ENCODE assay signal across 14 cellular contexts in the genomic region with DNA sequence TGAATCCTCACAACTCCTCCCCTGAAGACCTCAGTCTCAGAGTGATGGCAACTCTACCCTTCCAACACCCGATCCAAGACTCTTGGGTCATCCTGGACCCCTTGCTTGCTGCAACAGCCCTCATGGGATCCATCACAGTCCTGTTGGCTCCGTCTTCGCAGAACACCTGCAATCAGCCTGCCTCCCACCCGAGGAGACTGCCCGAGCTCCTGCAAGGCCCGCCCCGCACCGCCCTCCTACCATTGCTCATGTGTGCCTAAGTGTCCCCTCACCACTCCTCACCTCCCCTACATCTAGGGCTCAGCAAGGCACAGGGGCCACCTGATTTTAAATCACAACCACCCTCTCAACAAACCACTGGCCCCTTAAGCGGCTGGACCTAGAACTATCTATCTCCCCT. TPM values are rescaled to one million over a fixed set of nuclear protein-coding genes. Genes with fewer than 3 reads are reported as not detected.
DNase-seq lines count a peak whose midpoint lies in the region; ATAC-seq lines count a peak whose summit lies in the region.
"Had no signal": no experiment of that assay in that cellular context is flagged by ENCODE, and none has a peak within 500 bp of the region (broad histone marks: within the 10 kb centered on the region; RNA-seq: fewer than 3 reads in every experiment).

No MANE protein-coding gene starts in this region.

- POLR2A ChIA-PET in activated CD4-positive, alpha-beta memory T cell treated with anti-CD3 and anti-CD28 coated beads, Interleukin-2, amount 10 ng/mL, durations not matched to agents 7 days and 5 days (lab: Charles Lee) = interaction anchor here (1.2 to 1.5 kb wide), 4 partner anchors 11 to 56 kb away, joined by 3 to 5 read pairs (median 4); no protein-coding TSS in a partner anchor

- CTCF ChIA-PET in activated CD4-positive, alpha-beta memory T cell treated with anti-CD3 and anti-CD28 coated beads, Interleukin-2, amount 10 ng/mL, durations not matched to agents 7 days and 5 days (lab: Charles Lee) = interaction anchor here (0.7 to 6.8 kb wide), 3 partner anchors 31 to 57 kb away, joined by 3 to 60 read pairs (median 3); no protein-coding TSS in a partner anchor

- H3K4me3 ChIP-seq in effector memory CD4-positive, alpha-beta T cell (ENCODE audit: insufficient read depth, low read depth, low read length, poor library complexity, severe bottlenecking) = no peak overlapping the region

- H3K27ac Mint-ChIP-seq in activated T-cell treated with anti-CD3 and anti-CD28 coated beads, Interleukin-2, amount 50 U/mL, for 72 hours = peak overlapping the region; percentile 64
- H3K27ac Mint-ChIP-seq in activated CD4-positive, alpha-beta memory T cell treated with anti-CD3 and anti-CD28 coated beads, Interleukin-2, amount 10 ng/mL, durations not matched to agents 7 days and 5 days = peak overlapping the region; percentile 67
- H3K27ac Mint-ChIP-seq in stimulated activated naive CD8-positive, alpha-beta T cell treated with anti-CD3 and anti-CD28 coated beads, Interleukin-15, amount 100 ng/mL, for 72 hours = peak overlapping the region; percentile 59 to 64

- no peaks in the 10 kb centered on the region for H3K27me3 ChIP-seq in effector memory CD4-positive, alpha-beta T cell (replicated peaks; ENCODE audit: control insufficient read depth, insufficient read depth, low read length, poor library complexity, severe bottlenecking)

- H3K9me3 ChIP-seq in effector memory CD4-positive, alpha-beta T cell (ENCODE audit: control insufficient read depth, low read length) = no peaks in the 10 kb centered on the region

- H3K36me3 Mint-ChIP-seq in activated T-cell treated with anti-CD3 and anti-CD28 coated beads, Interleukin-2, amount 50 U/mL, for 72 hours (ENCODE audit: insufficient read depth in 2 of 2) = peaks cover 6 to 12% of the 10 kb centered on the region in 2 donors
- H3K36me3 Mint-ChIP-seq in activated CD4-positive, alpha-beta memory T cell treated with anti-CD3 and anti-CD28 coated beads, Interleukin-2, amount 10 ng/mL, durations not matched to agents 7 days and 5 days (ENCODE audit: low read depth) = peaks cover 77% of the 10 kb centered on the region

- no peaks in the 10 kb centered on the region for H3K36me3 ChIP-seq in effector memory CD4-positive, alpha-beta T cell (ENCODE audit: control insufficient read depth, insufficient read depth, low read length)

- peaks cover 58% of the 10 kb centered on the region for H3K4me1 ChIP-seq in effector memory CD4-positive, alpha-beta T cell (ENCODE audit: control insufficient read depth, insufficient read depth, low read length, poor library complexity, severe bottlenecking)

- peaks cover 96% of the 10 kb centered on the region for H3K4me1 Mint-ChIP-seq in activated T-cell treated with anti-CD3 and anti-CD28 coated beads, Interleukin-2, amount 50 U/mL, for 72 hours (ENCODE audit: low read depth)
- peaks cover 83% of the 10 kb centered on the region for H3K4me1 Mint-ChIP-seq in activated CD4-positive, alpha-beta memory T cell treated with anti-CD3 and anti-CD28 coated beads, Interleukin-2, amount 10 ng/mL, durations not matched to agents 7 days and 5 days
- H3K4me1 Mint-ChIP-seq in stimulated activated naive CD8-positive, alpha-beta T cell treated with anti-CD3 and anti-CD28 coated beads, Interleukin-15, amount 100 ng/mL, for 72 hours = peaks cover 90% of the 10 kb centered on the region

- H3K4me3 Mint-ChIP-seq in activated T-cell treated with anti-CD3 and anti-CD28 coated beads, Interleukin-2, amount 50 U/mL, for 72 hours = peak overlapping the region; percentile 91 to 99
- H3K4me3 Mint-ChIP-seq in activated CD4-positive, alpha-beta memory T cell treated with anti-CD3 and anti-CD28 coated beads, Interleukin-2, amount 10 ng/mL, durations not matched to agents 7 days and 5 days = peak overlapping the region; percentile 36
- H3K4me3 Mint-ChIP-seq in stimulated activated naive CD8-positive, alpha-beta T cell treated with anti-CD3 and anti-CD28 coated beads, Interleukin-15, amount 100 ng/mL, for 72 hours = peak overlapping the region; percentile 66 to 93

- peak overlapping the region; percentile 38 for H3K27ac ChIP-seq in effector memory CD4-positive, alpha-beta T cell (ENCODE audit: insufficient read depth, low read length, poor library complexity, severe bottlenecking)

- no peak for DNase-seq in activated T-cell treated with anti-CD3 and anti-CD28 coated beads, Interleukin-2, amount 50 U/mL, for 72 hours
- no peak for DNase-seq in activated T-cell treated with anti-CD3 and anti-CD28 coated beads, Interleukin-2, amount 50 U/mL, for 1 hour
- no peak for DNase-seq in activated CD4-positive, alpha-beta memory T cell treated with anti-CD3 and anti-CD28 coated beads, Interleukin-2, amount 10 ng/mL, durations not matched to agents 7 days and 5 days
- no peak for DNase-seq in effector memory CD4-positive, alpha-beta T cell
- DNase-seq in stimulated activated naive CD8-positive, alpha-beta T cell treated with anti-CD3 and anti-CD28 coated beads, Interleukin-15, amount 100 ng/mL, for 72 hours = no peak
- DNase-seq in NCI-H2171 treated with DMSO at 0.1 percent for 48 hours (lab: John Stamatoyannopoulos, UW) (no peak), AML-193 (lab: John Stamatoyannopoulos, UW) (no peak)
- DNase-seq: Calu3, dermis blood vessel endothelial cell, KG1, NCI-H1092 treated with DMSO at 0.1 percent for 48 hours, retina, RPMI8226 had no signal

- H3K27me3 Mint-ChIP-seq in activated T-cell treated with anti-CD3 and anti-CD28 coated beads, Interleukin-2, amount 50 U/mL, for 72 hours (ENCODE audit: low read depth) = no peaks in the 10 kb centered on the region
- no peaks in the 10 kb centered on the region for H3K27me3 Mint-ChIP-seq in activated CD4-positive, alpha-beta memory T cell treated with anti-CD3 and anti-CD28 coated beads, Interleukin-2, amount 10 ng/mL, durations not matched to agents 7 days and 5 days
- no peaks in the 10 kb centered on the region for H3K27me3 Mint-ChIP-seq in stimulated activated naive CD8-positive, alpha-beta T cell treated with anti-CD3 and anti-CD28 coated beads, Interleukin-15, amount 100 ng/mL, for 72 hours

- H3K9me3 Mint-ChIP-seq in activated T-cell treated with anti-CD3 and anti-CD28 coated beads, Interleukin-2, amount 50 U/mL, for 72 hours = no peaks in the 10 kb centered on the region
- no peaks in the 10 kb centered on the region for H3K9me3 Mint-ChIP-seq in activated CD4-positive, alpha-beta memory T cell treated with anti-CD3 and anti-CD28 coated beads, Interleukin-2, amount 10 ng/mL, durations not matched to agents 7 days and 5 days
- no peaks in the 10 kb centered on the region for H3K9me3 Mint-ChIP-seq in stimulated activated naive CD8-positive, alpha-beta T cell treated with anti-CD3 and anti-CD28 coated beads, Interleukin-15, amount 100 ng/mL, for 72 hours

- no peak for ATAC-seq in activated T-cell treated with anti-CD3 and anti-CD28 coated beads, Interleukin-2, amount 50 U/mL, for 72 hours (replicated peaks in 1 of 2)
- ATAC-seq in stimulated activated naive CD8-positive, alpha-beta T cell treated with anti-CD3 and anti-CD28 coated beads, Interleukin-15, amount 100 ng/mL, for 72 hours = no peak
- ATAC-seq in HG03571 (IDR thresholded peaks at IDR 0.05; ENCODE audit: unreplicated experiment) = no peak

RNA-seq across cellular contexts. Expression of a gene that starts 5.3 kb away (rescaled TPM):
- 100 to 1,000 TPM; 182 to 198 TPM for total RNA-seq in activated T-cell treated with anti-CD3 and anti-CD28 coated beads, Interleukin-2, amount 50 U/mL, for 72 hours
- 100 to 1,000 TPM; 339 to 350 TPM for total RNA-seq in activated CD4-positive, alpha-beta memory T cell treated with anti-CD3 and anti-CD28 coated beads, Interleukin-2, amount 10 ng/mL, durations not matched to agents 7 days and 5 days

Comparison
In these comparisons a context has a peak if more than half of its experiments do, and no peak if none do; other contexts are left out.
1. H3K4me3 Mint-ChIP-seq: peak in every context shown above with its lines; median percentile 95 in activated T-cell treated with anti-CD3 and anti-CD28 coated beads, Interleukin-2, amount 50 U/mL, for 72 hours; 80 in stimulated activated naive CD8-positive, alpha-beta T cell treated with anti-CD3 and anti-CD28 coated beads, Interleukin-15, amount 100 ng/mL, for 72 hours; 36 in activated CD4-positive, alpha-beta memory T cell treated with anti-CD3 and anti-CD28 coated beads, Interleukin-2, amount 10 ng/mL, durations not matched to agents 7 days and 5 days.